Comparison of ENCODE assay signal across 24 cellular contexts in genomic region chr12:75658286-75658685, GRCh38.
DNase-seq lines count a peak whose midpoint lies in the region; ATAC-seq and TF ChIP-seq lines count a peak whose summit lies in the region.
"Had no signal": no experiment of that assay in that cellular context is flagged by ENCODE, and none has a peak within 500 bp of the region (broad histone marks: within the 10 kb centered on the region; RNA-seq: fewer than 3 reads in every experiment).

No MANE protein-coding gene starts in this region.

- no peak for ATAC-seq in WTC11
- ATAC-seq: Right ventricle myocardium inferior; stimulated activated naive B cell treated with anti-CD40 and anti-IgM and Interleukin-4, amounts not matched to agents 10 μg/mL and 1 μg/mL and 100 μg/mL, for 72 hours had no signal

- H3K36me3 ChIP-seq in ACC112 (ENCODE audit: insufficient read depth, low read length) (no peaks in the 10 kb centered on the region), Loucy (ENCODE audit: insufficient read depth, low read length) (no peaks in the 10 kb centered on the region), mammary epithelial cell (ENCODE audit: insufficient read depth, low read length) (no peaks in the 10 kb centered on the region), mesendoderm (ENCODE audit: control insufficient read depth, insufficient read depth, low read length) (no peaks in the 10 kb centered on the region)
- H3K36me3 ChIP-seq: thoracic aorta had no signal

- H3K4me2 ChIP-seq in Loucy (ENCODE audit: low read depth, low read length, poor library complexity, severe bottlenecking) (peak overlapping the region; percentile 38), mammary epithelial cell (ENCODE audit: insufficient read depth, low read depth, low read length) (peak overlapping the region; percentile 35), mesendoderm (ENCODE audit: low read length) (no peak overlapping the region)

- no peak overlapping the region for H3K23ac ChIP-seq in mesendoderm (ENCODE audit: low read length)

- peaks cover 9% of the 10 kb centered on the region for H3K4me1 Mint-ChIP-seq in activated naive CD4-positive, alpha-beta T cell treated with anti-CD3 and anti-CD28 coated beads for 36 hours (ENCODE audit: low read depth)
- peaks cover 4% of the 10 kb centered on the region for H3K4me1 Mint-ChIP-seq in WTC11
- H3K4me1 Mint-ChIP-seq: memory B cell; stimulated activated naive B cell treated with anti-CD40 and anti-IgM and Interleukin-4, amounts not matched to agents 10 μg/mL and 1 μg/mL and 100 μg/mL, for 72 hours had no signal

- CTCF ChIA-PET in mammary epithelial cell (lab: Charles Lee; ENCODE audit: low non-redundant PET) (no interaction called here), WTC11 (lab: Charles Lee) (no interaction called here)
- CTCF ChIA-PET in activated naive CD4-positive, alpha-beta T cell treated with anti-CD3 and anti-CD28 coated beads for 36 hours (lab: Charles Lee): no interaction called here

- no peak overlapping the region for H3K4me3 Mint-ChIP-seq in activated naive CD4-positive, alpha-beta T cell treated with anti-CD3 and anti-CD28 coated beads for 36 hours
- H3K4me3 Mint-ChIP-seq in WTC11: no peak overlapping the region
- H3K4me3 Mint-ChIP-seq: activated CD4-positive, alpha-beta T cell treated with anti-CD3 and anti-CD28 coated beads, Interleukin-2, amount 10 ng/mL, durations not matched to agents 24 days and 14 days; activated CD8-positive, alpha-beta memory T cell treated with anti-CD3 and anti-CD28 coated beads, Interleukin-2, amount 10 ng/mL, durations not matched to agents 7 days and 5 days; activated naive CD8-positive, alpha-beta T cell treated with anti-CD3 and anti-CD28 coated beads for 36 hours; activated T-helper 17 cell treated with anti-CD3 and anti-CD28 coated beads, Interleukin-2, amount 50 U/mL, for 72 hours; CD4-positive, alpha-beta T cell; memory B cell; stimulated activated naive B cell treated with anti-CD40 and anti-IgM and Interleukin-4, amounts not matched to agents 10 μg/mL and 1 μg/mL and 100 μg/mL, for 72 hours had no signal

- no peak overlapping the region for H3K56ac ChIP-seq in mesendoderm (ENCODE audit: low read length)

- peaks cover 70% of the 10 kb centered on the region for H3K4me1 ChIP-seq in ACC112 (ENCODE audit: control insufficient read depth, insufficient read depth, low read length, unreplicated experiment)
- H3K4me1 ChIP-seq in Loucy (ENCODE audit: insufficient read depth, low read length, poor library complexity, severe bottlenecking): peaks cover 70% of the 10 kb centered on the region
- H3K4me1 ChIP-seq in mammary epithelial cell (ENCODE audit: insufficient read depth, low read length): peaks cover 66% of the 10 kb centered on the region
- no peaks in the 10 kb centered on the region for H3K4me1 ChIP-seq in mesendoderm (ENCODE audit: control insufficient read depth, low read depth, low read length)

- peak overlapping the region; percentile 64 for H2AFZ ChIP-seq in ACC112 (ENCODE audit: low read length, unreplicated experiment)
- peak overlapping the region; percentile 71 for H2AFZ ChIP-seq in Loucy (ENCODE audit: low read length)
- H2AFZ ChIP-seq in mammary epithelial cell (ENCODE audit: low read depth, low read length): no peak overlapping the region

- intact Hi-C loops in mammary epithelial cell (cut with micrococcal nuclease): loop anchor here (5.0 to 10.0 kb wide), 3 partner anchors 131 to 797 kb away; no protein-coding TSS in a partner anchor
- intact Hi-C loops in activated naive CD4-positive, alpha-beta T cell treated with anti-CD3 and anti-CD28 coated beads for 36 hours (cut with micrococcal nuclease): loop anchor here (2.0 to 5.0 kb wide), 2 partner anchors 64 to 363 kb away; no protein-coding TSS in a partner anchor

- BruUV-seq in mammary epithelial cell (replicated peaks; lab: Mats Ljungman, UMichigan): no TSS peak

- peak overlapping the region; percentile 99 for H3K27ac ChIP-seq in ACC112 (ENCODE audit: low read depth, low read length)
- peak overlapping the region; percentile 98 for H3K27ac ChIP-seq in mammary epithelial cell (ENCODE audit: insufficient read depth, low read depth, low read length)
- no peak overlapping the region for H3K27ac ChIP-seq in mesendoderm (ENCODE audit: low read depth, low read length)
- H3K27ac ChIP-seq: thoracic aorta had no signal

- H4K8ac ChIP-seq in mesendoderm (ENCODE audit: low read depth, low read length): no peak overlapping the region

- H3K9me2 ChIP-seq in Loucy (replicated peaks; ENCODE audit: low read depth, low read length): no peaks in the 10 kb centered on the region

- peaks cover 2% of the 10 kb centered on the region for H3K27me3 Mint-ChIP-seq in activated naive CD4-positive, alpha-beta T cell treated with anti-CD3 and anti-CD28 coated beads for 36 hours (ENCODE audit: low read depth)
- H3K27me3 Mint-ChIP-seq in WTC11 (ENCODE audit: low read depth): no peaks in the 10 kb centered on the region
- H3K27me3 Mint-ChIP-seq: memory B cell had no signal

- no peaks in the 10 kb centered on the region for H3K9me3 Mint-ChIP-seq in activated naive CD4-positive, alpha-beta T cell treated with anti-CD3 and anti-CD28 coated beads for 36 hours
- peaks cover 4% of the 10 kb centered on the region; the same call in 1 of the 2 replicates for H3K9me3 Mint-ChIP-seq in WTC11
- H3K9me3 Mint-ChIP-seq: activated naive CD8-positive, alpha-beta T cell treated with anti-CD3 and anti-CD28 coated beads for 36 hours; CD4-positive, alpha-beta T cell; memory B cell; stimulated activated naive B cell treated with anti-CD40 and anti-IgM and Interleukin-4, amounts not matched to agents 10 μg/mL and 1 μg/mL and 100 μg/mL, for 72 hours had no signal

- no peaks in the 10 kb centered on the region for H3K36me3 Mint-ChIP-seq in activated naive CD4-positive, alpha-beta T cell treated with anti-CD3 and anti-CD28 coated beads for 36 hours (ENCODE audit: low read depth)
- no peaks in the 10 kb centered on the region for H3K36me3 Mint-ChIP-seq in WTC11
- H3K36me3 Mint-ChIP-seq: memory B cell; stimulated activated naive B cell treated with anti-CD40 and anti-IgM and Interleukin-4, amounts not matched to agents 10 μg/mL and 1 μg/mL and 100 μg/mL, for 72 hours had no signal

- in situ Hi-C loops in mammary epithelial cell (cut with MboI; ENCODE audit: low sequenced_read_pairs in 2 of 2): loop anchor here in 1 of 2 donors (10.0 kb wide), 1 partner anchor 367 kb away; no protein-coding TSS in a partner anchor

- H3K4me3 ChIP-seq in ACC112 (ENCODE audit: low read depth, low read length) (no peak overlapping the region), Loucy (ENCODE audit: low read length, poor library complexity, severe bottlenecking) (no peak overlapping the region), mammary epithelial cell (replicated peaks in 1 of 3; ENCODE audit: insufficient read depth in 1 of 3, low read depth in 2 of 3, low read length in 3 of 3) (no peak overlapping the region), mesendoderm (ENCODE audit: low read length) (no peak overlapping the region)
- H3K4me3 ChIP-seq: K562, thoracic aorta had no signal

- dilution Hi-C loops in mammary epithelial cell (cut with HindIII; ENCODE audit: low sequenced_read_pairs): no loop called here

- H3K9me3 ChIP-seq in Loucy (ENCODE audit: insufficient read depth, low read depth, low read length) (no peaks in the 10 kb centered on the region), mammary epithelial cell (replicated peaks; ENCODE audit: insufficient read depth, low read length) (no peaks in the 10 kb centered on the region)
- H3K9me3 ChIP-seq: thoracic aorta had no signal

- H2BK15ac ChIP-seq in mesendoderm (replicated peaks; ENCODE audit: low read depth): peak overlapping the region; percentile 59

- H2BK5ac ChIP-seq in mesendoderm (ENCODE audit: low read length): no peak overlapping the region

- H4K5ac ChIP-seq in mesendoderm (ENCODE audit: low read length): no peak overlapping the region

- H4K20me1 ChIP-seq in Loucy (ENCODE audit: insufficient read depth, low read length, poor library complexity, severe bottlenecking): no peaks in the 10 kb centered on the region
- no peaks in the 10 kb centered on the region for H4K20me1 ChIP-seq in mammary epithelial cell (ENCODE audit: insufficient read depth, low read length)

- POLR2A ChIA-PET in WTC11 (lab: Charles Lee): no interaction called here

- TF ChIP-seq CTCF in Loucy (conservative IDR thresholded peaks at IDR 0.05; ENCODE audit: low read length): no peak
- no peak for TF ChIP-seq CTCF in mammary epithelial cell (conservative IDR thresholded peaks at IDR 0.05 in 1 of 2, IDR thresholded peaks at IDR 0.05 in 1 of 2; ENCODE audit: extremely low read depth in 1 of 2, insufficient read depth in 1 of 2, low read depth in 1 of 2, low read length in 2 of 2)
- no peak for TF ChIP-seq CTCF in WTC11 (IDR thresholded peaks at IDR 0.05)

- H3K18ac ChIP-seq in mesendoderm (ENCODE audit: low read length): no peak overlapping the region

- no peak overlapping the region for H3K27ac Mint-ChIP-seq in activated naive CD4-positive, alpha-beta T cell treated with anti-CD3 and anti-CD28 coated beads for 36 hours
- no peak overlapping the region for H3K27ac Mint-ChIP-seq in WTC11
- H3K27ac Mint-ChIP-seq: activated T-helper 17 cell treated with anti-CD3 and anti-CD28 coated beads, Interleukin-2, amount 50 U/mL, for 72 hours; CD4-positive, alpha-beta T cell; memory B cell; natural killer cell treated with Interleukin-12 subunit alpha and Interleukin-12 subunit beta and Interleukin-15 and Interleukin-18, amount 100 ng/mL, for 72 hours; stimulated activated naive B cell treated with anti-CD40 and anti-IgM and Interleukin-4, amounts not matched to agents 10 μg/mL and 1 μg/mL and 100 μg/mL, for 72 hours had no signal

- no peak overlapping the region for H2AK5ac ChIP-seq in mesendoderm (ENCODE audit: low read length)

- H3K79me1 ChIP-seq in mesendoderm (ENCODE audit: low read length): no peaks in the 10 kb centered on the region

- no peak overlapping the region for H3K4ac ChIP-seq in mesendoderm (ENCODE audit: low read depth, low read length)

- H3K79me2 ChIP-seq in ACC112 (ENCODE audit: control insufficient read depth, insufficient read depth, low read length, unreplicated experiment) (no peaks in the 10 kb centered on the region), Loucy (ENCODE audit: insufficient read depth, low read length) (no peaks in the 10 kb centered on the region), mammary epithelial cell (ENCODE audit: insufficient read depth, low read length) (no peaks in the 10 kb centered on the region), mesendoderm (ENCODE audit: control insufficient read depth, insufficient read depth, low read length) (no peaks in the 10 kb centered on the region)

- H2BK120ac ChIP-seq in mesendoderm (ENCODE audit: low read depth, low read length): no peak overlapping the region

- DNase-seq in mammary epithelial cell: no peak
- DNase-seq in mesendoderm: no peak
- DNase-seq in activated naive CD4-positive, alpha-beta T cell treated with anti-CD3 and anti-CD28 coated beads for 36 hours: no peak
- no peak for DNase-seq in AML-193 (lab: John Stamatoyannopoulos, UW)
- DNase-seq in WTC11 (ENCODE audit: low spot score): no peak
- DNase-seq in nucleus accumbens (lab: John Stamatoyannopoulos, UW): no peak
- DNase-seq: activated naive CD8-positive, alpha-beta T cell treated with anti-CD3 and anti-CD28 coated beads for 36 hours; CD4-positive, alpha-beta T cell; cortex of kidney; DMS 273 treated with DMSO at 0.1 percent for 48 hours; GF-D8; NCI-H1694 treated with DMSO at 0.1 percent for 48 hours; posterior cingulate gyrus; stimulated activated naive B cell treated with anti-CD40 and anti-IgM and Interleukin-4, amounts not matched to agents 10 μg/mL and 1 μg/mL and 100 μg/mL, for 72 hours had no signal

- peaks cover 6% of the 10 kb centered on the region; the same call in 1 of the 2 replicates for H3F3A ChIP-seq in Loucy (ENCODE audit: low read depth)

- H3K27me3 ChIP-seq in ACC112 (ENCODE audit: insufficient read depth, low read length) (no peaks in the 10 kb centered on the region), Loucy (ENCODE audit: insufficient read depth, low read length, poor library complexity, severe bottlenecking) (no peaks in the 10 kb centered on the region), mammary epithelial cell (ENCODE audit: insufficient read depth, low read length) (no peaks in the 10 kb centered on the region), mesendoderm (ENCODE audit: insufficient read depth, low read length, poor library complexity) (no peaks in the 10 kb centered on the region)

- peak overlapping the region; percentile 21 for H3K9ac ChIP-seq in Loucy (ENCODE audit: low read depth, low read length, poor library complexity, severe bottlenecking)
- peak overlapping the region; percentile 77 for H3K9ac ChIP-seq in mammary epithelial cell (ENCODE audit: insufficient read depth, low read length)
- H3K9ac ChIP-seq in mesendoderm (ENCODE audit: low read length): no peak overlapping the region
